2 cellular contexts compared by ENCODE assay signal in the genomic region with DNA sequence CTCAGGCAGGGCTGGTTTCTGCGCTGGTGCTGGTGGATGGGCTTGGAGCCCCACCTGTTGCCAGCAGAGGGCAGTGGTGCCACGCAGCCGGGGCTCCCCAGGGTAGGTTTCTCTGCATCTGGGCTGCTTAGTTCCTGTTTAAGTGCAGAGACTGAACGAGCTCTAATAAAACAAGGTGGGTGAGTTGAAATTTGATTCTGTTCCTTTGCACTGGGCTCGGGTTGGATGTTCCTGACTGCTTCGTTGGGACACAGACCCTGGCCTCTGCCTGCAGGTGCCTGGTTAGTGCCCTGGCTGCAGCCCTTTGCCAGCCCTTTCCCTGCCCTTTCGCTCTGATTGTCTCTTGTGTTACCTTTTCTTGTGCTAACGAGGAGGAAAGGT.
A peak's percentile ranks its signal among the peaks of the same experiment; 100 is the strongest.
TF ChIP-seq lines count a peak whose summit lies in the region.

No MANE protein-coding gene starts in this region.

TF ChIP-seq in IMR-90, 13 proteins besides CTCF, POLR2A, EP300 and RAD21:
- TF ChIP-seq MXI1 (IDR thresholded peaks at IDR 0.05; ENCODE audit: borderline replicate concordance, low read depth, low read length) (no peak), RFX5 (IDR thresholded peaks at IDR 0.05; ENCODE audit: low read depth, low read length) (no peak), SMC3 (IDR thresholded peaks at IDR 0.05; ENCODE audit: low read depth, low read length) (peak; percentile 98), NFE2L2 (IDR thresholded peaks at IDR 0.05; ENCODE audit: low read depth, low read length) (no peak)

TF ChIP-seq in PFSK-1, 5 proteins besides CTCF, POLR2A, EP300 and RAD21:
- peak; percentile 46 for TF ChIP-seq FOXP2 (optimal IDR thresholded peaks at IDR 0.05; ENCODE audit: borderline replicate concordance, extremely low read depth, extremely low read length, insufficient read depth)
- TF ChIP-seq POLR2AphosphoS5 (IDR thresholded peaks at IDR 0.05; ENCODE audit: low read depth, low read length), result no peak
